ENCODE assay signal across 1 cellular context in the genomic region with DNA sequence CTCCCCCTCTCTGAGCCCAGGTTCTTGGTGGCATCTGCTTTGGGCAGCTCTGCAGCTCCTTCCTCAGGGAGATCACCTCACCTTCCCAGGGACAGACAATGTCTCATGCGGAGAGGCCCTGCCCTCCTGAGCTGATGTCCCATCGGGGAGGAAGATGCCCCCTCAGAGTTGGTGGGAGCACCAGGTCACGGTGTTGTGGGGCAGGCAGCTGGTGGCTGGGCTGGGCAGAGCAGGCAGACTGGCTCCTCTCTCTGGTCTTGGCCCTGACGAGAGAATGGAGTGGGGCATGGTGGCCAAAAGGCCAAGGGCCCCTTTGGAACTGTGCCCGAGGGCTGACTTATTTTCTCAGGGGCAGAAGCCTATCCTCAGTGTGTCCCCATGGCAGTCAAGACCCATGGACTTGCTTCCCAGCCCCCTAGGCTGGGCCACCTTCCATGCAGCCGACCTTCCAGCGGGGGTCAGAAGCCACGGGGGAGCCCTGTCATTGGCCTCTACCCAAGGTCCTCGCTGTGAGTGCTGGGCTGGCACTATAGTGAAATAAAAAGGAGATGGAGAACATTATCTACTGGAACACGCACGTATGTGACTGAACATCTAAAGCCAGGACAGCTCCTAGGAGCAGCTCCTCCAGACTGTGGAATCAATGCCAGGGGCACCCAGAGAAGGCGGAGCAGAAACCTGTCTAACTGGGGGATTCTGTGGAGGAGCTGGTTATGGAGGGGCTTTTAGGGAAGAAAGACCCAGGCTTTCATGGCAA.
TF ChIP-seq lines count a peak whose summit lies in the region.

No MANE protein-coding gene starts in this region.

TF ChIP-seq in GM23338, 12 proteins besides CTCF, POLR2A, EP300 and RAD21 (continued from another document):
- no peak for TF ChIP-seq ZNF114 (CRISPR knock-in tag; IDR thresholded peaks at IDR 0.05)
- TF ChIP-seq, protein P1, sequence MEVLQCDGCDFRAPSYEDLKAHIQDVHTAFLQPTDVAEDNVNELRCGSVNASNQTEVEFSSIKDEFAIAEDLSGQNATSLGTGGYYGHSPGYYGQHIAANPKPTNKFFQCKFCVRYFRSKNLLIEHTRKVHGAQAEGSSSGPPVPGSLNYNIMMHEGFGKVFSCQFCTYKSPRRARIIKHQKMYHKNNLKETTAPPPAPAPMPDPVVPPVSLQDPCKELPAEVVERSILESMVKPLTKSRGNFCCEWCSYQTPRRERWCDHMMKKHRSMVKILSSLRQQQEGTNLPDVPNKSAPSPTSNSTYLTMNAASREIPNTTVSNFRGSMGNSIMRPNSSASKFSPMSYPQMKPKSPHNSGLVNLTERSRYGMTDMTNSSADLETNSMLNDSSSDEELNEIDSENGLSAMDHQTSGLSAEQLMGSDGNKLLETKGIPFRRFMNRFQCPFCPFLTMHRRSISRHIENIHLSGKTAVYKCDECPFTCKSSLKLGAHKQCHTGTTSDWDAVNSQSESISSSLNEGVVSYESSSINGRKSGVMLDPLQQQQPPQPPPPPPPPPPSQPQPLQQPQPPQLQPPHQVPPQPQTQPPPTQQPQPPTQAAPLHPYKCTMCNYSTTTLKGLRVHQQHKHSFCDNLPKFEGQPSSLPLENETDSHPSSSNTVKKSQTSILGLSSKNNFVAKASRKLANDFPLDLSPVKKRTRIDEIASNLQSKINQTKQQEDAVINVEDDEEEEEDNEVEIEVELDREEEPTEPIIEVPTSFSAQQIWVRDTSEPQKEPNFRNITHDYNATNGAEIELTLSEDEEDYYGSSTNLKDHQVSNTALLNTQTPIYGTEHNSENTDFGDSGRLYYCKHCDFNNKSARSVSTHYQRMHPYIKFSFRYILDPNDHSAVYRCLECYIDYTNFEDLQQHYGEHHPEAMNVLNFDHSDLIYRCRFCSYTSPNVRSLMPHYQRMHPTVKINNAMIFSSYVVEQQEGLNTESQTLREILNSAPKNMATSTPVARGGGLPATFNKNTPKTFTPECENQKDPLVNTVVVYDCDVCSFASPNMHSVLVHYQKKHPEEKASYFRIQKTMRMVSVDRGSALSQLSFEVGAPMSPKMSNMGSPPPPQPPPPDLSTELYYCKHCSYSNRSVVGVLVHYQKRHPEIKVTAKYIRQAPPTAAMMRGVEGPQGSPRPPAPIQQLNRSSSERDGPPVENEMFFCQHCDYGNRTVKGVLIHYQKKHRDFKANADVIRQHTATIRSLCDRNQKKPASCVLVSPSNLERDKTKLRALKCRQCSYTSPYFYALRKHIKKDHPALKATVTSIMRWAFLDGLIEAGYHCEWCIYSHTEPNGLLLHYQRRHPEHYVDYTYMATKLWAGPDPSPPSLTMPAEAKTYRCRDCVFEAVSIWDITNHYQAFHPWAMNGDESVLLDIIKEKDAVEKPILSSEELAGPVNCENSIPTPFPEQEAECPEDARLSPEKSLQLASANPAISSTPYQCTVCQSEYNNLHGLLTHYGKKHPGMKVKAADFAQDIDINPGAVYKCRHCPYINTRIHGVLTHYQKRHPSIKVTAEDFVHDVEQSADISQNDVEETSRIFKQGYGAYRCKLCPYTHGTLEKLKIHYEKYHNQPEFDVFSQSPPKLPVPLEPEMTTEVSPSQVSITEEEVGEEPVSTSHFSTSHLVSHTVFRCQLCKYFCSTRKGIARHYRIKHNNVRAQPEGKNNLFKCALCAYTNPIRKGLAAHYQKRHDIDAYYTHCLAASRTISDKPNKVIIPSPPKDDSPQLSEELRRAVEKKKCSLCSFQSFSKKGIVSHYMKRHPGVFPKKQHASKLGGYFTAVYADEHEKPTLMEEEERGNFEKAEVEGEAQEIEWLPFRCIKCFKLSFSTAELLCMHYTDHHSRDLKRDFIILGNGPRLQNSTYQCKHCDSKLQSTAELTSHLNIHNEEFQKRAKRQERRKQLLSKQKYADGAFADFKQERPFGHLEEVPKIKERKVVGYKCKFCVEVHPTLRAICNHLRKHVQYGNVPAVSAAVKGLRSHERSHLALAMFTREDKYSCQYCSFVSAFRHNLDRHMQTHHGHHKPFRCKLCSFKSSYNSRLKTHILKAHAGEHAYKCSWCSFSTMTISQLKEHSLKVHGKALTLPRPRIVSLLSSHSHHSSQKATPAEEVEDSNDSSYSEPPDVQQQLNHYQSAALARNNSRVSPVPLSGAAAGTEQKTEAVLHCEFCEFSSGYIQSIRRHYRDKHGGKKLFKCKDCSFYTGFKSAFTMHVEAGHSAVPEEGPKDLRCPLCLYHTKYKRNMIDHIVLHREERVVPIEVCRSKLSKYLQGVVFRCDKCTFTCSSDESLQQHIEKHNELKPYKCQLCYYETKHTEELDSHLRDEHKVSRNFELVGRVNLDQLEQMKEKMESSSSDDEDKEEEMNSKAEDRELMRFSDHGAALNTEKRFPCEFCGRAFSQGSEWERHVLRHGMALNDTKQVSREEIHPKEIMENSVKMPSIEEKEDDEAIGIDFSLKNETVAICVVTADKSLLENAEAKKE (CRISPR knock-in tag; IDR thresholded peaks at IDR 0.05), result no peak
- TF ChIP-seq, protein P2, sequence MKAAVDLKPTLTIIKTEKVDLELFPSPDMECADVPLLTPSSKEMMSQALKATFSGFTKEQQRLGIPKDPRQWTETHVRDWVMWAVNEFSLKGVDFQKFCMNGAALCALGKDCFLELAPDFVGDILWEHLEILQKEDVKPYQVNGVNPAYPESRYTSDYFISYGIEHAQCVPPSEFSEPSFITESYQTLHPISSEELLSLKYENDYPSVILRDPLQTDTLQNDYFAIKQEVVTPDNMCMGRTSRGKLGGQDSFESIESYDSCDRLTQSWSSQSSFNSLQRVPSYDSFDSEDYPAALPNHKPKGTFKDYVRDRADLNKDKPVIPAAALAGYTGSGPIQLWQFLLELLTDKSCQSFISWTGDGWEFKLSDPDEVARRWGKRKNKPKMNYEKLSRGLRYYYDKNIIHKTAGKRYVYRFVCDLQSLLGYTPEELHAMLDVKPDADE (IDR thresholded peaks at IDR 0.05), result no peak
- TF ChIP-seq STAT1 (IDR thresholded peaks at IDR 0.05; ENCODE audit: unreplicated experiment), result no peak
- no peak for TF ChIP-seq CREB1 (CRISPR knock-in tag; IDR thresholded peaks at IDR 0.05; ENCODE audit: low read depth)
- no peak for TF ChIP-seq NANOG (IDR thresholded peaks at IDR 0.05; ENCODE audit: borderline replicate concordance)
- no peak for TF ChIP-seq POLR2AphosphoS5 (IDR thresholded peaks at IDR 0.05; ENCODE audit: low read depth)
- TF ChIP-seq EZH2phosphoT487 (IDR thresholded peaks at IDR 0.05; ENCODE audit: unreplicated experiment), result no peak
TF ChIP-seq in GM23338: peak in this region for 0.
